In genomic region chr5:6716634-6717149, GRCh38 we compare ENCODE assay signal across 8 cellular contexts. TPM values are rescaled to one million over a fixed set of nuclear protein-coding genes. Genes with fewer than 3 reads are reported as not detected.
DNase-seq lines count a peak whose midpoint lies in the region; ATAC-seq, FAIRE-seq and TF ChIP-seq lines count a peak whose summit lies in the region.

No MANE protein-coding gene starts in this region.

- TF ChIP-seq CTCF in BE2C (IDR thresholded peaks at IDR 0.05; ENCODE audit: low read depth, low read length) (no peak), MCF 10A (IDR thresholded peaks at IDR 0.05; ENCODE audit: unreplicated experiment) (no peak), omental fat pad (IDR thresholded peaks at IDR 0.05) (no peak)

- H3K4me1 ChIP-seq in BE2C (peaks cover 11% of the 10 kb centered on the region), HUES6 (ENCODE audit: control insufficient read depth, insufficient read depth, low read length) (peaks cover 41% of the 10 kb centered on the region)

- H3K9me3 ChIP-seq in BE2C, result no peaks in the 10 kb centered on the region
- H3K9me3 ChIP-seq in HUES6 (ENCODE audit: control insufficient read depth, insufficient read depth, low read depth, low read length), result no peaks in the 10 kb centered on the region

- H3K9me3 Mint-ChIP-seq in MCF 10A (ENCODE audit: unreplicated experiment), result no peaks in the 10 kb centered on the region
- H3K9me3 Mint-ChIP-seq in natural killer cell treated with Interleukin-12 subunit alpha and Interleukin-12 subunit beta and Interleukin-15 and Interleukin-18, amount 100 ng/mL, for 72 hours, result no peaks in the 10 kb centered on the region

- no peak for DNase-seq in BE2C
- DNase-seq in MCF 10A (ENCODE audit: unreplicated experiment), result no peak
- no peak for DNase-seq in natural killer cell treated with Interleukin-12 subunit alpha and Interleukin-12 subunit beta and Interleukin-15 and Interleukin-18, amount 100 ng/mL, for 72 hours (ENCODE audit: low spot score)
- DNase-seq in GOT3 (lab: John Stamatoyannopoulos, UW), result no peak
- DNase-seq in EL, result no peak
- DNase-seq in omental fat pad (ENCODE audit: low spot score), result no peak
- DNase-seq in frontal cortex (ENCODE audit: low spot score in 2 of 2), result no peak

- no TSS peak for BruUV-seq in MCF 10A (replicated peaks; lab: Mats Ljungman, UMichigan)

- no peak for FAIRE-seq in frontal cortex (lab: Jason Lieb, UNC)

- H3K4me3 ChIP-seq in BE2C (ENCODE audit: low read depth, low read length), result peak overlapping the region; percentile 81
- peak overlapping the region; percentile 78 for H3K4me3 ChIP-seq in HUES6 (ENCODE audit: low read depth, low read length)

- intact Hi-C loops in MCF 10A (cut with micrococcal nuclease), result no loop called here

- CTCF ChIA-PET in MCF 10A (lab: Yijun Ruan, JAX), result interaction anchor here (0.6 to 1.8 kb wide), 7 partner anchors 11 to 1295 kb away, joined by 3 to 6 read pairs (median 4); no protein-coding TSS in a partner anchor

- peaks cover 28% of the 10 kb centered on the region for H3K36me3 ChIP-seq in BE2C
- 0 out of 2 replicates have a peak, but pooled peaks cover 2% of the 10 kb centered on the region for H3K36me3 ChIP-seq in HUES6 (ENCODE audit: control insufficient read depth, insufficient read depth, low read length)

- H3K27ac Mint-ChIP-seq in MCF 10A (ENCODE audit: low read depth, unreplicated experiment), result peak overlapping the region; percentile 64
- H3K27ac Mint-ChIP-seq in natural killer cell treated with Interleukin-12 subunit alpha and Interleukin-12 subunit beta and Interleukin-15 and Interleukin-18, amount 100 ng/mL, for 72 hours, result peak overlapping the region; percentile 61

- POLR2A ChIA-PET in MCF 10A (lab: Yijun Ruan, JAX), result interaction anchor here (1.2 to 1.7 kb wide), 4 partner anchors 14 to 84 kb away, joined by 3 to 9 read pairs (median 4); partner anchors contain the start of genes NSUN2 and SRD5A1

- no peak for ATAC-seq in natural killer cell treated with Interleukin-12 subunit alpha and Interleukin-12 subunit beta and Interleukin-15 and Interleukin-18, amount 100 ng/mL, for 72 hours
- ATAC-seq in omental fat pad (ENCODE audit: low FRiP score), result no peak

- peaks cover 10% of the 10 kb centered on the region for H3K36me3 Mint-ChIP-seq in MCF 10A (ENCODE audit: insufficient read depth, unreplicated experiment)
- H3K36me3 Mint-ChIP-seq in natural killer cell treated with Interleukin-12 subunit alpha and Interleukin-12 subunit beta and Interleukin-15 and Interleukin-18, amount 100 ng/mL, for 72 hours, result no peaks in the 10 kb centered on the region

- no peaks in the 10 kb centered on the region for H3K27me3 ChIP-seq in BE2C
- H3K27me3 ChIP-seq in HUES6 (ENCODE audit: control insufficient read depth, insufficient read depth, low read length), result peaks cover 2% of the 10 kb centered on the region; the same call in 1 of the 2 replicates

- H3K4me3 Mint-ChIP-seq in MCF 10A (ENCODE audit: unreplicated experiment), result peak overlapping the region; percentile 78
- peak overlapping the region; percentile 93 for H3K4me3 Mint-ChIP-seq in natural killer cell treated with Interleukin-12 subunit alpha and Interleukin-12 subunit beta and Interleukin-15 and Interleukin-18, amount 100 ng/mL, for 72 hours

- no peak overlapping the region for H3K27ac ChIP-seq in HUES6 (ENCODE audit: low read depth, low read length)

- H3K4me1 Mint-ChIP-seq in MCF 10A (ENCODE audit: insufficient read depth, unreplicated experiment), result peaks cover 52% of the 10 kb centered on the region
- H3K4me1 Mint-ChIP-seq in natural killer cell treated with Interleukin-12 subunit alpha and Interleukin-12 subunit beta and Interleukin-15 and Interleukin-18, amount 100 ng/mL, for 72 hours (ENCODE audit: low read depth in 2 of 2), result peaks cover 57 to 63% of the 10 kb centered on the region in 2 donors

- H3K27me3 Mint-ChIP-seq in MCF 10A (ENCODE audit: insufficient read depth, unreplicated experiment), result no peaks in the 10 kb centered on the region
- no peaks in the 10 kb centered on the region for H3K27me3 Mint-ChIP-seq in natural killer cell treated with Interleukin-12 subunit alpha and Interleukin-12 subunit beta and Interleukin-15 and Interleukin-18, amount 100 ng/mL, for 72 hours

- no peak overlapping the region for H3K9ac ChIP-seq in HUES6 (ENCODE audit: low read length)

RNA-seq across cellular contexts. Expression of gene TENT4A, which starts 3.5 kb away (rescaled TPM):
- 39.4 TPM for polyA plus RNA-seq in BE2C (2012; ENCODE audit: insufficient read depth, insufficient read length, low read depth)
- total RNA-seq in MCF 10A (2022) (25.6 and 27.6 TPM in 2 replicates), omental fat pad (10 to 100 TPM; 25.1 to 40.1 (median 31.1) TPM), frontal cortex (11.0 TPM)
- 10 to 100 TPM; 37.8 to 69.9 TPM for total RNA-seq in natural killer cell treated with Interleukin-12 subunit alpha and Interleukin-12 subunit beta and Interleukin-15 and Interleukin-18, amount 100 ng/mL, for 72 hours
